ENCODE assay signal across 30 cellular contexts in the genomic region with DNA sequence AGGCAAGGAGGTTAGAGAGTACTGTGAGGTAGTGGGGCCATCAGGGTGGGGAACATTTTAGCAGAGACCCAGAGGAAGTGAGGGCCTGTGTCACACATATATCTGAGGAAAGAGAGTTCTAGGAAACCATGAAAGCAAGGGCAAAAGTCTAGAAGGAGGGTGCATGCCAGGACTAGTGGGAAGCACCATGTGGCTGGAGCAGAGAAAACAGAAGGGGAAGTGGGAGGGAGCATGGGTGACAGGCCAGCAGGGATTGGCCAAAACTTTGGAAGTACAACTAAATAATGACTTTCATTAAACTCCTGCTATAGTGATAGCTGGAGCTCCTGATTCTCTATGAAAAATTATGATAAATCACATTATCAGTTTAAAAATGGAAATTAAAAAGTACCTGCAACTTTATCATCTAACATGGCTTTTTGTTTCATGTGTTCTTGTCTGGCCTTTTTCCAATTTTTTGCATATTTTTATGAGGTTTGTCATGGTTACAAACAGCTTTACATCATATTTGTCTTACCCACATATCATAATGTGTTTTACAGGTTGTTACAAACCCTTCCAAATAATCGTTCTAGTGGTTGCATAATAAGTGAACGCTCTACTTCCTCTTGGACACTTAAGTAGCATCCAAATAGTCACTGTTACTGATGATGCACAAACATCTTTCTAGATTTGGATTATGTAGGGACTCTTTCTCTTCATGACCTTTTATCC.
A peak's percentile ranks its signal among the peaks of the same experiment; 100 is the strongest.
DNase-seq lines count a peak whose midpoint lies in the region; ATAC-seq and TF ChIP-seq lines count a peak whose summit lies in the region.
"Had no signal": no experiment of that assay in that cellular context is flagged by ENCODE, and none has a peak within 500 bp of the region (broad histone marks: within the 10 kb centered on the region; RNA-seq: fewer than 3 reads in every experiment).

No MANE protein-coding gene starts in this region.

- no peak for ATAC-seq in gastrocnemius medialis
- ATAC-seq in HG03432 (IDR thresholded peaks at IDR 0.05; ENCODE audit: unreplicated experiment) = no peak
- ATAC-seq: left cardiac atrium; Right ventricle myocardium inferior; stimulated activated memory B cell treated with anti-CD40 and anti-IgM and Interleukin-4, amounts not matched to agents 10 μg/mL and 1 μg/mL and 100 μg/mL, for 72 hours had no signal

- H3K4me3 ChIP-seq in NB4 (ENCODE audit: low read depth, low read length) (no peak overlapping the region), gastrocnemius medialis (no peak overlapping the region)
- H3K4me3 ChIP-seq: ascending aorta, pancreas, skin epidermis, upper lobe of left lung had no signal

- intact Hi-C loops in gastrocnemius medialis (cut with DNase I; ENCODE audit: low total_unique reads) = no loop called here

- no peak overlapping the region for H3K4me3 Mint-ChIP-seq in progenitor cell of endocrine pancreas (ENCODE audit: low read depth)
- H3K4me3 Mint-ChIP-seq: activated T-cell treated with anti-CD3 and anti-CD28 coated beads, Interleukin-2, amount 50 U/mL, for 24 hours; CD4-positive, CD25-positive, alpha-beta regulatory T cell; stimulated activated memory B cell treated with anti-CD40 and anti-IgM and Interleukin-4, amounts not matched to agents 10 μg/mL and 1 μg/mL and 100 μg/mL, for 72 hours; T-helper 1 cell treated with Interleukin-12 subunit alpha and Interleukin-12 subunit beta and Interleukin-4 antibody, amounts not matched to agents 30 μg/mL and 1 μg/mL, for 36 hours had no signal

- peak; percentile 30 for DNase-seq in NCI-H1105 treated with DMSO at 0.1 percent for 48 hours (lab: John Stamatoyannopoulos, UW)
- no peak for DNase-seq in NCI-H1105 (lab: John Stamatoyannopoulos, UW)
- peak; percentile 2 for DNase-seq in NB4 (ENCODE audit: low read depth)
- DNase-seq in progenitor cell of endocrine pancreas (ENCODE audit: low spot score, unreplicated experiment) = no peak
- no peak for DNase-seq in NCI-H510A (lab: John Stamatoyannopoulos, UW)
- DNase-seq in gastrocnemius medialis = no peak
- DNase-seq: 8988T; activated gamma-delta T cell treated with Interleukin-2 at 50 U/mL for 16 hours; activated T-cell treated with anti-CD3 and anti-CD28 coated beads, Interleukin-2, amount 50 U/mL, for 24 hours; CD4-positive, CD25-positive, alpha-beta regulatory T cell; cortex of kidney; effector memory CD4-positive, alpha-beta T cell; hypothalamus; left cardiac atrium; NCI-H2029; NCI-H446; NCI-H82; retina; SK-N-SH; substantia nigra; upper lobe of left lung had no signal

- TF ChIP-seq CTCF in NB4 (IDR thresholded peaks at IDR 0.05; ENCODE audit: low read depth, low read length) (no peak), VCaP (conservative IDR thresholded peaks at IDR 0.05) (no peak), progenitor cell of endocrine pancreas (IDR thresholded peaks at IDR 0.05; ENCODE audit: unreplicated experiment) (no peak), gastrocnemius medialis (IDR thresholded peaks at IDR 0.05 in 4 of 5, conservative IDR thresholded peaks at IDR 0.05 in 1 of 5) (no peak)

- peaks cover 1% of the 10 kb centered on the region for H3K36me3 Mint-ChIP-seq in progenitor cell of endocrine pancreas (ENCODE audit: insufficient read depth)
- H3K36me3 Mint-ChIP-seq: CD4-positive, CD25-positive, alpha-beta regulatory T cell; stimulated activated memory B cell treated with anti-CD40 and anti-IgM and Interleukin-4, amounts not matched to agents 10 μg/mL and 1 μg/mL and 100 μg/mL, for 72 hours had no signal

- in situ Hi-C loops in gastrocnemius medialis (cut with MboI; ENCODE audit: low sequenced_read_pairs in 4 of 4) = no loop called here

- no peak for TF ChIP-seq POLR2A in NB4 (IDR thresholded peaks at IDR 0.05; ENCODE audit: extremely low read depth, insufficient read length)
- no peak for TF ChIP-seq POLR2A in gastrocnemius medialis (IDR thresholded peaks at IDR 0.05)

- no peaks in the 10 kb centered on the region for H3K36me3 ChIP-seq in gastrocnemius medialis
- H3K36me3 ChIP-seq: ascending aorta, pancreas, upper lobe of left lung had no signal

- no peaks in the 10 kb centered on the region for H3K27me3 Mint-ChIP-seq in progenitor cell of endocrine pancreas
- H3K27me3 Mint-ChIP-seq: activated T-cell treated with anti-CD3 and anti-CD28 coated beads, Interleukin-2, amount 50 U/mL, for 24 hours; CD4-positive, CD25-positive, alpha-beta regulatory T cell; stimulated activated memory B cell treated with anti-CD40 and anti-IgM and Interleukin-4, amounts not matched to agents 10 μg/mL and 1 μg/mL and 100 μg/mL, for 72 hours had no signal

- peaks cover 16% of the 10 kb centered on the region for H3K9me3 Mint-ChIP-seq in progenitor cell of endocrine pancreas (ENCODE audit: low read depth)
- H3K9me3 Mint-ChIP-seq: activated T-cell treated with anti-CD3 and anti-CD28 coated beads, Interleukin-2, amount 50 U/mL, for 24 hours; T-helper 1 cell treated with Interleukin-12 subunit alpha and Interleukin-12 subunit beta and Interleukin-4 antibody, amounts not matched to agents 30 μg/mL and 1 μg/mL, for 36 hours had no signal

- H3K4me1 ChIP-seq in gastrocnemius medialis = no peaks in the 10 kb centered on the region
- H3K4me1 ChIP-seq: ascending aorta, pancreas, upper lobe of left lung had no signal

- no peaks in the 10 kb centered on the region for H3K9me3 ChIP-seq in gastrocnemius medialis
- H3K9me3 ChIP-seq: ascending aorta, pancreas, SK-N-SH, upper lobe of left lung had no signal

- H3K27me3 ChIP-seq in gastrocnemius medialis = no peaks in the 10 kb centered on the region
- H3K27me3 ChIP-seq: ascending aorta, pancreas, upper lobe of left lung had no signal

- peaks cover 5% of the 10 kb centered on the region for H3K4me1 Mint-ChIP-seq in progenitor cell of endocrine pancreas (ENCODE audit: low read depth)
- H3K4me1 Mint-ChIP-seq: CD4-positive, CD25-positive, alpha-beta regulatory T cell; stimulated activated memory B cell treated with anti-CD40 and anti-IgM and Interleukin-4, amounts not matched to agents 10 μg/mL and 1 μg/mL and 100 μg/mL, for 72 hours had no signal

- H3K27ac ChIP-seq in VCaP (peak overlapping the region; percentile 73), gastrocnemius medialis (no peak overlapping the region)
- H3K27ac ChIP-seq: ascending aorta, epithelial cell of prostate, pancreas, skin epidermis, upper lobe of left lung had no signal

- H3K27ac Mint-ChIP-seq in progenitor cell of endocrine pancreas = peak overlapping the region; percentile 46
- H3K27ac Mint-ChIP-seq: activated T-cell treated with anti-CD3 and anti-CD28 coated beads, Interleukin-2, amount 50 U/mL, for 24 hours; stimulated activated memory B cell treated with anti-CD40 and anti-IgM and Interleukin-4, amounts not matched to agents 10 μg/mL and 1 μg/mL and 100 μg/mL, for 72 hours; T-helper 1 cell treated with Interleukin-12 subunit alpha and Interleukin-12 subunit beta and Interleukin-4 antibody, amounts not matched to agents 30 μg/mL and 1 μg/mL, for 36 hours had no signal

Comparison
In these comparisons a context has a peak if more than half of its experiments do, and no peak if none do; other contexts are left out.
1. DNase-seq: peak in NCI-H1105 treated with DMSO at 0.1 percent for 48 hours (single experiment) and NB4 (single experiment); none in NCI-H1105 (single experiment), progenitor cell of endocrine pancreas (single experiment), NCI-H510A (single experiment) and gastrocnemius medialis (0 of 2).